ENCODE assay signal across 8 cellular contexts in the genomic region with DNA sequence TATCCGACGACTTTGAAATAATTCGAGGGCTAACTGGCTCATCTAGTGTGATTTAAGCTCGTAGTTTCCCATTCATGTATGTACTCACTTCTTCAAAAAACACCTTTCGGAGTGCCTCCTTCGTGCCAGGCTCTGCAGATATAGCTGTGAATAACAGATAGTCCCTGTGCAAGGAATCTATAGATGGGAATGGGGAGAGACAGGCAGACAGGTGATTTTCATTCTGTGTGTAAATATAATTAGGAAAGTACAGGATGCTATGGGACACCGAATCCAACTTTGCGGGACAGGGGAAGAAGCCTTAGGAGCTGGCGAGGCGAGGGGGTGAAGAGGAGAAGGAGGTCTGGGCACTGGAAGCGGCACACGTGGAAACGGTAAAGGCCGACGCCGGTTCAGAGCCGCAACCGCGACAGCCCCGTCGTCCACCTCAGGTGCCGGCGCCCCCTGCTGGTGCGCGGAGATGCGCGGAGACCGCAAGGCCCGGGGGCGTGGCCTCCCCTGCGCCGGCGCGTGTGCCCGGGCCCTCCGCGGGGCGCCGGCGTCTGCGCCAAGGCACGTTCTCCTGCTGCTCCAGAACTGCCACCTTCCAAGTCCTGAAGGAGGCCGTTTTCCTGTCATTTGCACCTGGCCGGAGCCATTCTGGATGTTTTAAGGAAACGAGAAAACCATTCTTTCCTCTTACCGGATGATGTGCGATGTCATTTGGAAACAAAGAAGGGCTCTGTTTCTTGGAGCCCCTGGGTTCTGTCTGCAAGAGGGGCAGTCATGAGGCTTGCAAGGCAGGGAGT. TPM values are rescaled to one million over a fixed set of nuclear protein-coding genes. Genes with fewer than 3 reads are reported as not detected.
A peak's percentile ranks its signal among the peaks of the same experiment; 100 is the strongest.
DNase-seq lines count a peak whose midpoint lies in the region; ATAC-seq and TF ChIP-seq lines count a peak whose summit lies in the region.

No MANE protein-coding gene starts in this region.

- peak; percentile 79 for ATAC-seq in HG02973 (IDR thresholded peaks at IDR 0.05; ENCODE audit: unreplicated experiment)
- peak; percentile 100 for ATAC-seq in activated CD4-positive, alpha-beta T cell treated with anti-CD3 and anti-CD28 coated beads for 36 hours
- ATAC-seq in left colon, result peak; percentile 99
- ATAC-seq in GM18870 (IDR thresholded peaks at IDR 0.05; ENCODE audit: unreplicated experiment), result no peak

- peak overlapping the region; percentile 63 for H3K4me3 Mint-ChIP-seq in activated CD4-positive, alpha-beta T cell treated with anti-CD3 and anti-CD28 coated beads for 36 hours

- POLR2A ChIA-PET in GM10248 (lab: Yijun Ruan, JAX), result no interaction called here
- POLR2A ChIA-PET in activated CD4-positive, alpha-beta T cell treated with anti-CD3 and anti-CD28 coated beads for 36 hours (lab: Charles Lee), result no interaction called here

- no peak overlapping the region for H3K27ac Mint-ChIP-seq in activated CD4-positive, alpha-beta T cell treated with anti-CD3 and anti-CD28 coated beads for 36 hours

- CTCF ChIA-PET in GM10248 (lab: Yijun Ruan, JAX), result interaction anchor here (0.7 to 2.2 kb wide), 14 partner anchors 9 to 556 kb away, joined by 3 to 10 read pairs (median 4); no protein-coding TSS in a partner anchor
- CTCF ChIA-PET in activated CD4-positive, alpha-beta T cell treated with anti-CD3 and anti-CD28 coated beads for 36 hours (lab: Charles Lee), result interaction anchor here (0.6 to 2.0 kb wide), 14 partner anchors 8 to 243 kb away, joined by 3 to 7 read pairs (median 4); no protein-coding TSS in a partner anchor

- peak; percentile 92 for TF ChIP-seq CTCF in GM10248 (IDR thresholded peaks at IDR 0.05; ENCODE audit: control extremely low read depth, extremely low read depth, low read depth, missing control alignments)
- TF ChIP-seq CTCF in choroid plexus epithelial cell (conservative IDR thresholded peaks at IDR 0.05; ENCODE audit: low read depth, low read length), result peak; percentile 69

- intact Hi-C loops in activated CD4-positive, alpha-beta T cell treated with anti-CD3 and anti-CD28 coated beads for 36 hours (cut with DNase I, micrococcal nuclease), result loop anchor here in 1 of 2 experiments (1.0 kb wide), 3 partner anchors 18 to 239 kb away; a partner anchor contains a TSS
- intact Hi-C loops in left colon (cut with DNase I, micrococcal nuclease), result loop anchor here in 1 of 2 donors (5.0 kb wide), 3 partner anchors 98 to 547 kb away; no protein-coding TSS in a partner anchor

- H3K27me3 Mint-ChIP-seq in activated CD4-positive, alpha-beta T cell treated with anti-CD3 and anti-CD28 coated beads for 36 hours, result peaks cover 26% of the 10 kb centered on the region

- peaks cover 12% of the 10 kb centered on the region for H3K4me1 Mint-ChIP-seq in activated CD4-positive, alpha-beta T cell treated with anti-CD3 and anti-CD28 coated beads for 36 hours

- H3K36me3 Mint-ChIP-seq in activated CD4-positive, alpha-beta T cell treated with anti-CD3 and anti-CD28 coated beads for 36 hours (ENCODE audit: low read depth), result no peaks in the 10 kb centered on the region

- H3K4me3 ChIP-seq in choroid plexus epithelial cell (ENCODE audit: low read depth, low read length), result peak overlapping the region; percentile 32

- H3K9me3 Mint-ChIP-seq in activated CD4-positive, alpha-beta T cell treated with anti-CD3 and anti-CD28 coated beads for 36 hours (ENCODE audit: low read depth), result no peaks in the 10 kb centered on the region

- DNase-seq in GM10248 (ENCODE audit: extremely low spot score) (peak; percentile 92), NCI-H2227 treated with DMSO at 0.1 percent for 48 hours (lab: John Stamatoyannopoulos, UW) (peak; percentile 31), choroid plexus epithelial cell (ENCODE audit: low read depth) (peak; percentile 78), left colon (peak; percentile 80 to 96)
- DNase-seq in activated CD4-positive, alpha-beta T cell treated with anti-CD3 and anti-CD28 coated beads for 36 hours, result peak; percentile 93
- peak; percentile 75 to 84 (median 80) for DNase-seq in stimulated activated CD4-positive, alpha-beta T cell treated with anti-CD3 and anti-CD28 coated beads, Interleukin-1b, Interleukin-23, amount 100 ng/mL, for 24 hours (ENCODE audit: low read depth in 4 of 4, low spot score in 1 of 4)

RNA-seq across cellular contexts. Expression of a gene that starts 18.0 kb away (rescaled TPM):
- total RNA-seq in activated CD4-positive, alpha-beta T cell treated with anti-CD3 and anti-CD28 coated beads for 36 hours, result under 1 TPM; 0.11 TPM
- total RNA-seq in left colon, result 10 to 100 TPM in 1 of 2 donors, 1 to 10 TPM in 1; 4.4 to 10.1 TPM

RNA-seq across cellular contexts. Expression of a gene that starts 30.6 kb away (rescaled TPM):
- total RNA-seq in activated CD4-positive, alpha-beta T cell treated with anti-CD3 and anti-CD28 coated beads for 36 hours, result 10 to 100 TPM; 14.5 to 16.1 TPM
- total RNA-seq in left colon, result 10 to 100 TPM in 1 of 2 donors, 1 to 10 TPM in 1; 7.9 to 10.9 TPM

Comparison
In these comparisons a context has a peak if more than half of its experiments do, and no peak if none do; other contexts are left out.
1. DNase-seq: peak in every context shown above with its lines; median percentile 93 in activated CD4-positive, alpha-beta T cell treated with anti-CD3 and anti-CD28 coated beads for 36 hours; 92 in GM10248; 88 in left colon; 80 in stimulated activated CD4-positive, alpha-beta T cell treated with anti-CD3 and anti-CD28 coated beads, Interleukin-1b, Interleukin-23, amount 100 ng/mL, for 24 hours; 78 in choroid plexus epithelial cell; 31 in NCI-H2227 treated with DMSO at 0.1 percent for 48 hours.
2. RNA of a gene that starts 18.0 kb away (total RNA-seq): 4.4 to 10.1 TPM in left colon; 0.11 TPM in activated CD4-positive, alpha-beta T cell treated with anti-CD3 and anti-CD28 coated beads for 36 hours; every median in the first group is over 4 times any median in the second.